ENCODE assay signal across 23 cellular contexts in genomic region chr4:57085278-57085677, GRCh38. TPM values are rescaled to one million over a fixed set of nuclear protein-coding genes. Genes with fewer than 3 reads are reported as not detected.
DNase-seq lines count a peak whose midpoint lies in the region; ATAC-seq and TF ChIP-seq lines count a peak whose summit lies in the region.
"Had no signal": no experiment of that assay in that cellular context is flagged by ENCODE, and none has a peak within 500 bp of the region (broad histone marks: within the 10 kb centered on the region; RNA-seq: fewer than 3 reads in every experiment).

No MANE protein-coding gene starts in this region.

- H3K27me3 ChIP-seq in ACC112 (ENCODE audit: insufficient read depth, low read length) (no peaks in the 10 kb centered on the region), ascending aorta (no peaks in the 10 kb centered on the region)
- H3K27me3 ChIP-seq: BLaER1, Peyer's patch, SJSA1 had no signal

- peaks cover 63% of the 10 kb centered on the region for H3K79me2 ChIP-seq in ACC112 (ENCODE audit: control insufficient read depth, insufficient read depth, low read length, unreplicated experiment)

- peak overlapping the region; percentile 83 for H3K4me3 Mint-ChIP-seq in natural killer cell
- H3K4me3 Mint-ChIP-seq: CD4-positive, alpha-beta T cell had no signal

- H3K27me3 Mint-ChIP-seq in natural killer cell (ENCODE audit: low read depth in 2 of 2): no peaks in the 10 kb centered on the region

- H3K36me3 ChIP-seq in ACC112 (ENCODE audit: insufficient read depth, low read length): peaks cover 47% of the 10 kb centered on the region
- H3K36me3 ChIP-seq in ascending aorta: peaks cover 0 to 7% of the 10 kb centered on the region in 2 donors
- H3K36me3 ChIP-seq: Peyer's patch had no signal

- no peak overlapping the region for H3K4me3 ChIP-seq in ACC112 (ENCODE audit: low read depth, low read length)
- no peak overlapping the region for H3K4me3 ChIP-seq in ascending aorta
- H3K4me3 ChIP-seq in coronary artery: no peak overlapping the region
- H3K4me3 ChIP-seq: BLaER1, Peyer's patch, SJSA1 had no signal

- peak overlapping the region; percentile 90 to 92 for H3K27ac Mint-ChIP-seq in natural killer cell
- H3K27ac Mint-ChIP-seq: CD4-positive, alpha-beta T cell had no signal

- H3K27ac ChIP-seq in ACC112 (ENCODE audit: low read depth, low read length): peak overlapping the region; percentile 97
- peak overlapping the region; percentile 95 to 96 for H3K27ac ChIP-seq in ascending aorta
- peak overlapping the region in 1 of 2 donors; percentile 31 for H3K27ac ChIP-seq in coronary artery
- H3K27ac ChIP-seq: BLaER1, Peyer's patch, SJSA1 had no signal

- intact Hi-C loops in ascending aorta (cut with DNase I): no loop called here
- intact Hi-C loops in natural killer cell (cut with micrococcal nuclease): no loop called here

- TF ChIP-seq CTCF in ascending aorta (IDR thresholded peaks at IDR 0.05) (no peak), natural killer cell (IDR thresholded peaks at IDR 0.05) (no peak), coronary artery (IDR thresholded peaks at IDR 0.05) (no peak)

- ATAC-seq in GM21717 (IDR thresholded peaks at IDR 0.05; ENCODE audit: unreplicated experiment) (peak; percentile 58), natural killer cell (no peak)

- H3K36me3 Mint-ChIP-seq in natural killer cell: no peaks in the 10 kb centered on the region

- H2AFZ ChIP-seq in ACC112 (ENCODE audit: low read length, unreplicated experiment): no peak overlapping the region

- peaks cover 63 to 72% of the 10 kb centered on the region in 2 donors for H3K4me1 Mint-ChIP-seq in natural killer cell

- H3K4me1 ChIP-seq in ACC112 (ENCODE audit: control insufficient read depth, insufficient read depth, low read length, unreplicated experiment): peaks cover 59% of the 10 kb centered on the region
- H3K4me1 ChIP-seq in ascending aorta: peaks cover 3 to 58% of the 10 kb centered on the region in 2 donors
- H3K4me1 ChIP-seq: Peyer's patch had no signal

- H3K9me3 Mint-ChIP-seq in natural killer cell: no peaks in the 10 kb centered on the region
- H3K9me3 Mint-ChIP-seq: CD4-positive, alpha-beta T cell had no signal

- peaks cover 0 to 7% of the 10 kb centered on the region in 2 donors for H3K9me3 ChIP-seq in ascending aorta
- H3K9me3 ChIP-seq: BLaER1, Peyer's patch, SJSA1 had no signal

- no peak for DNase-seq in ascending aorta (ENCODE audit: low spot score in 2 of 2)
- DNase-seq in natural killer cell: no peak
- no peak for DNase-seq in coronary artery (ENCODE audit: low spot score)
- no peak for DNase-seq in cortex of kidney (lab: John Stamatoyannopoulos, UW)
- no peak for DNase-seq in NCI-H82 treated with DMSO at 0.1 percent for 48 hours (lab: John Stamatoyannopoulos, UW; ENCODE audit: unreplicated experiment)
- no peak for DNase-seq in DMS 273 (lab: John Stamatoyannopoulos, UW; ENCODE audit: unreplicated experiment)
- DNase-seq: ACHN; Caco-2; CD4-positive, alpha-beta T cell; DMS153; KBM-7; NCI-H1092 treated with DMSO at 0.1 percent for 48 hours; NCI-H1436 treated with DMSO at 0.1 percent for 48 hours; NCI-H1930; NCI-H2227 treated with DMSO at 0.1 percent for 48 hours; NCI-H510A; NCI-H748 treated with DMSO at 0.1 percent for 48 hours; Peyer's patch had no signal

RNA-seq across cellular contexts. Expression of gene IGFBP7, which starts 24.9 kb away (rescaled TPM):
- total RNA-seq in ascending aorta (6,655 TPM), natural killer cell (100 to 1,000 TPM in 2 of 3 donors, 10 to 100 TPM in 1; 88.8 to 107 (median 101) TPM)
- total RNA-seq: OCI-LY7 had no signal

Comparison
In these comparisons a context has a peak if more than half of its experiments do, and no peak if none do; other contexts are left out.
1. RNA of gene IGFBP7, which starts 24.9 kb away (total RNA-seq): 6,655 TPM in ascending aorta (single experiment); 88.8 to 107 TPM in natural killer cell; every median in the first group is over 10 times any median in the second.